1 cellular context compared by ENCODE assay signal in the genomic region with DNA sequence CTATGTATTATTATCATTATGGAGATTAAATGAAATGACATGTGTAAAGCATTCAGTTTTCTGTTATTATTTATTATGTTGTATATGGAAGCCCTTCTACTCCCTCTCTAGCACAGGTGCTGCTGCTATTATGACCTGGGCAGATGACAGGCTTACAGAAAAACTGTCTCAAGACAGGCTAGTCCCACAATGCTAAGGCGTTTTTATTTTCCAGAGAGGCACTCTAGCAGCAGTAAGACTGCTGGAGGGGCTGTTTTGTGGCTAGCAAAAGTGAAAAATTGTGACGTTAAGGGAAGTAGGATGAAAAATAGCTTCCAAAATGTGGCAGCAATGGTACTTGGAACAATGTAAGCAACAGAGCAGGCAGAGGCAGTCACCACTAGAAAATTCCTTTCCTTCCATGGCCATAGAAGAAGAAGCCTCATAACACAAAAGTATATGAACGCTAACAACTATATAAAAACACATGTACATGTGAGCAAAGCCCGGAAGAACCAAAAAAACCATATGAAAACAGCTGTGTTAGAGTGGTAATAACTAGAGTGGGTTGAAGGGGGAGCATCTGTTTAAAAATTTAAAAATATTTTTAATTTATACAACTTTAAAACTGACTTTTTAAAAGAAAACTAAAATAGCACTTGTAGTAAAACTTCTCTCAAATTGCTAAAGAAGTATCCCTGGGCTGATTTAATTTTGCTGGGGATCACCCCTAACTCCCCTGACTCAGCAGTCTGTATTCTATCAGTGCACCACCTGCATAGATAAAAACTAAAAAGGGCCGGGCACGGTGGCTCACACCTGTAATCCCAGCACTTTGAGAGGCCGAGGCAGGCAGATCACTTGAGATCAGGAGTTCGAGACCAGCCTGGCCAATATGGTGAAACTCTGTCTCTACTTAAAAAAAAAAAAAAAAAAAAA.
TF ChIP-seq lines count a peak whose summit lies in the region.

No MANE protein-coding gene starts in this region.

TF ChIP-seq in GM12878, 131 proteins besides CTCF, POLR2A, EP300 and RAD21:
- TF ChIP-seq IKZF1 (conservative IDR thresholded peaks at IDR 0.05) (0 out of 2 replicates have a peak, but pooled peaks have one; percentile 20), JUND (IDR thresholded peaks at IDR 0.05; ENCODE audit: low read depth, low read length) (no peak), ATF7 (IDR thresholded peaks at IDR 0.05; ENCODE audit: low read depth) (0 out of 2 replicates have a peak, but pooled peaks have one; percentile 25), RUNX3 (IDR thresholded peaks at IDR 0.05; ENCODE audit: low read length) (0 out of 2 replicates have a peak, but pooled peaks have one; percentile 14), CEBPB (IDR thresholded peaks at IDR 0.05; ENCODE audit: borderline replicate concordance in 1 of 2, low read depth in 2 of 2, low read length in 2 of 2) (no peak), BMI1 (IDR thresholded peaks at IDR 0.05; ENCODE audit: borderline replicate concordance) (no peak), WRNIP1 (IDR thresholded peaks at IDR 0.05; ENCODE audit: borderline replicate concordance, low read depth, low read length) (no peak), SUZ12 (IDR thresholded peaks at IDR 0.05; ENCODE audit: unreplicated experiment) (no peak), YBX1 (IDR thresholded peaks at IDR 0.05) (no peak), KLF5 (IDR thresholded peaks at IDR 0.05; ENCODE audit: partially characterized antibody) (no peak), LARP7 (IDR thresholded peaks at IDR 0.05) (no peak), MYC (IDR thresholded peaks at IDR 0.05; ENCODE audit: insufficient read depth, insufficient read length, insufficient replicate concordance, low read length, severe bottlenecking) (no peak), CHD2 (IDR thresholded peaks at IDR 0.05; ENCODE audit: borderline replicate concordance, low read depth, low read length) (no peak), NFXL1 (IDR thresholded peaks at IDR 0.05; ENCODE audit: borderline replicate concordance) (no peak), JUNB (IDR thresholded peaks at IDR 0.05) (0 out of 2 replicates have a peak, but pooled peaks have one; percentile 10)
- TF ChIP-seq, protein P1, sequence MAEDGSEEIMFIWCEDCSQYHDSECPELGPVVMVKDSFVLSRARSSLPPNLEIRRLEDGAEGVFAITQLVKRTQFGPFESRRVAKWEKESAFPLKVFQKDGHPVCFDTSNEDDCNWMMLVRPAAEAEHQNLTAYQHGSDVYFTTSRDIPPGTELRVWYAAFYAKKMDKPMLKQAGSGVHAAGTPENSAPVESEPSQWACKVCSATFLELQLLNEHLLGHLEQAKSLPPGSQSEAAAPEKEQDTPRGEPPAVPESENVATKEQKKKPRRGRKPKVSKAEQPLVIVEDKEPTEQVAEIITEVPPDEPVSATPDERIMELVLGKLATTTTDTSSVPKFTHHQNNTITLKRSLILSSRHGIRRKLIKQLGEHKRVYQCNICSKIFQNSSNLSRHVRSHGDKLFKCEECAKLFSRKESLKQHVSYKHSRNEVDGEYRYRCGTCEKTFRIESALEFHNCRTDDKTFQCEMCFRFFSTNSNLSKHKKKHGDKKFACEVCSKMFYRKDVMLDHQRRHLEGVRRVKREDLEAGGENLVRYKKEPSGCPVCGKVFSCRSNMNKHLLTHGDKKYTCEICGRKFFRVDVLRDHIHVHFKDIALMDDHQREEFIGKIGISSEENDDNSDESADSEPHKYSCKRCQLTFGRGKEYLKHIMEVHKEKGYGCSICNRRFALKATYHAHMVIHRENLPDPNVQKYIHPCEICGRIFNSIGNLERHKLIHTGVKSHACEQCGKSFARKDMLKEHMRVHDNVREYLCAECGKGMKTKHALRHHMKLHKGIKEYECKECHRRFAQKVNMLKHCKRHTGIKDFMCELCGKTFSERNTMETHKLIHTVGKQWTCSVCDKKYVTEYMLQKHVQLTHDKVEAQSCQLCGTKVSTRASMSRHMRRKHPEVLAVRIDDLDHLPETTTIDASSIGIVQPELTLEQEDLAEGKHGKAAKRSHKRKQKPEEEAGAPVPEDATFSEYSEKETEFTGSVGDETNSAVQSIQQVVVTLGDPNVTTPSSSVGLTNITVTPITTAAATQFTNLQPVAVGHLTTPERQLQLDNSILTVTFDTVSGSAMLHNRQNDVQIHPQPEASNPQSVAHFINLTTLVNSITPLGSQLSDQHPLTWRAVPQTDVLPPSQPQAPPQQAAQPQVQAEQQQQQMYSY (CRISPR knock-in tag; IDR thresholded peaks at IDR 0.05), result no peak
- TF ChIP-seq, protein P2, sequence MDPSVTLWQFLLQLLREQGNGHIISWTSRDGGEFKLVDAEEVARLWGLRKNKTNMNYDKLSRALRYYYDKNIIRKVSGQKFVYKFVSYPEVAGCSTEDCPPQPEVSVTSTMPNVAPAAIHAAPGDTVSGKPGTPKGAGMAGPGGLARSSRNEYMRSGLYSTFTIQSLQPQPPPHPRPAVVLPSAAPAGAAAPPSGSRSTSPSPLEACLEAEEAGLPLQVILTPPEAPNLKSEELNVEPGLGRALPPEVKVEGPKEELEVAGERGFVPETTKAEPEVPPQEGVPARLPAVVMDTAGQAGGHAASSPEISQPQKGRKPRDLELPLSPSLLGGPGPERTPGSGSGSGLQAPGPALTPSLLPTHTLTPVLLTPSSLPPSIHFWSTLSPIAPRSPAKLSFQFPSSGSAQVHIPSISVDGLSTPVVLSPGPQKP (IDR thresholded peaks at IDR 0.05; ENCODE audit: low read depth, low read length), result no peak
- TF ChIP-seq, protein P3, sequence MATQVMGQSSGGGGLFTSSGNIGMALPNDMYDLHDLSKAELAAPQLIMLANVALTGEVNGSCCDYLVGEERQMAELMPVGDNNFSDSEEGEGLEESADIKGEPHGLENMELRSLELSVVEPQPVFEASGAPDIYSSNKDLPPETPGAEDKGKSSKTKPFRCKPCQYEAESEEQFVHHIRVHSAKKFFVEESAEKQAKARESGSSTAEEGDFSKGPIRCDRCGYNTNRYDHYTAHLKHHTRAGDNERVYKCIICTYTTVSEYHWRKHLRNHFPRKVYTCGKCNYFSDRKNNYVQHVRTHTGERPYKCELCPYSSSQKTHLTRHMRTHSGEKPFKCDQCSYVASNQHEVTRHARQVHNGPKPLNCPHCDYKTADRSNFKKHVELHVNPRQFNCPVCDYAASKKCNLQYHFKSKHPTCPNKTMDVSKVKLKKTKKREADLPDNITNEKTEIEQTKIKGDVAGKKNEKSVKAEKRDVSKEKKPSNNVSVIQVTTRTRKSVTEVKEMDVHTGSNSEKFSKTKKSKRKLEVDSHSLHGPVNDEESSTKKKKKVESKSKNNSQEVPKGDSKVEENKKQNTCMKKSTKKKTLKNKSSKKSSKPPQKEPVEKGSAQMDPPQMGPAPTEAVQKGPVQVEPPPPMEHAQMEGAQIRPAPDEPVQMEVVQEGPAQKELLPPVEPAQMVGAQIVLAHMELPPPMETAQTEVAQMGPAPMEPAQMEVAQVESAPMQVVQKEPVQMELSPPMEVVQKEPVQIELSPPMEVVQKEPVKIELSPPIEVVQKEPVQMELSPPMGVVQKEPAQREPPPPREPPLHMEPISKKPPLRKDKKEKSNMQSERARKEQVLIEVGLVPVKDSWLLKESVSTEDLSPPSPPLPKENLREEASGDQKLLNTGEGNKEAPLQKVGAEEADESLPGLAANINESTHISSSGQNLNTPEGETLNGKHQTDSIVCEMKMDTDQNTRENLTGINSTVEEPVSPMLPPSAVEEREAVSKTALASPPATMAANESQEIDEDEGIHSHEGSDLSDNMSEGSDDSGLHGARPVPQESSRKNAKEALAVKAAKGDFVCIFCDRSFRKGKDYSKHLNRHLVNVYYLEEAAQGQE (IDR thresholded peaks at IDR 0.05; ENCODE audit: low read depth, low read length), result no peak
- TF ChIP-seq, protein P4, sequence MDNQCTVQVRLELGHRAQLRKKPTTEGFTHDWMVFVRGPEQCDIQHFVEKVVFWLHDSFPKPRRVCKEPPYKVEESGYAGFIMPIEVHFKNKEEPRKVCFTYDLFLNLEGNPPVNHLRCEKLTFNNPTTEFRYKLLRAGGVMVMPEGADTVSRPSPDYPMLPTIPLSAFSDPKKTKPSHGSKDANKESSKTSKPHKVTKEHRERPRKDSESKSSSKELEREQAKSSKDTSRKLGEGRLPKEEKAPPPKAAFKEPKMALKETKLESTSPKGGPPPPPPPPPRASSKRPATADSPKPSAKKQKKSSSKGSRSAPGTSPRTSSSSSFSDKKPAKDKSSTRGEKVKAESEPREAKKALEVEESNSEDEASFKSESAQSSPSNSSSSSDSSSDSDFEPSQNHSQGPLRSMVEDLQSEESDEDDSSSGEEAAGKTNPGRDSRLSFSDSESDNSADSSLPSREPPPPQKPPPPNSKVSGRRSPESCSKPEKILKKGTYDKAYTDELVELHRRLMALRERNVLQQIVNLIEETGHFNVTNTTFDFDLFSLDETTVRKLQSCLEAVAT (IDR thresholded peaks at IDR 0.05), result no peak
- TF ChIP-seq, protein P5, sequence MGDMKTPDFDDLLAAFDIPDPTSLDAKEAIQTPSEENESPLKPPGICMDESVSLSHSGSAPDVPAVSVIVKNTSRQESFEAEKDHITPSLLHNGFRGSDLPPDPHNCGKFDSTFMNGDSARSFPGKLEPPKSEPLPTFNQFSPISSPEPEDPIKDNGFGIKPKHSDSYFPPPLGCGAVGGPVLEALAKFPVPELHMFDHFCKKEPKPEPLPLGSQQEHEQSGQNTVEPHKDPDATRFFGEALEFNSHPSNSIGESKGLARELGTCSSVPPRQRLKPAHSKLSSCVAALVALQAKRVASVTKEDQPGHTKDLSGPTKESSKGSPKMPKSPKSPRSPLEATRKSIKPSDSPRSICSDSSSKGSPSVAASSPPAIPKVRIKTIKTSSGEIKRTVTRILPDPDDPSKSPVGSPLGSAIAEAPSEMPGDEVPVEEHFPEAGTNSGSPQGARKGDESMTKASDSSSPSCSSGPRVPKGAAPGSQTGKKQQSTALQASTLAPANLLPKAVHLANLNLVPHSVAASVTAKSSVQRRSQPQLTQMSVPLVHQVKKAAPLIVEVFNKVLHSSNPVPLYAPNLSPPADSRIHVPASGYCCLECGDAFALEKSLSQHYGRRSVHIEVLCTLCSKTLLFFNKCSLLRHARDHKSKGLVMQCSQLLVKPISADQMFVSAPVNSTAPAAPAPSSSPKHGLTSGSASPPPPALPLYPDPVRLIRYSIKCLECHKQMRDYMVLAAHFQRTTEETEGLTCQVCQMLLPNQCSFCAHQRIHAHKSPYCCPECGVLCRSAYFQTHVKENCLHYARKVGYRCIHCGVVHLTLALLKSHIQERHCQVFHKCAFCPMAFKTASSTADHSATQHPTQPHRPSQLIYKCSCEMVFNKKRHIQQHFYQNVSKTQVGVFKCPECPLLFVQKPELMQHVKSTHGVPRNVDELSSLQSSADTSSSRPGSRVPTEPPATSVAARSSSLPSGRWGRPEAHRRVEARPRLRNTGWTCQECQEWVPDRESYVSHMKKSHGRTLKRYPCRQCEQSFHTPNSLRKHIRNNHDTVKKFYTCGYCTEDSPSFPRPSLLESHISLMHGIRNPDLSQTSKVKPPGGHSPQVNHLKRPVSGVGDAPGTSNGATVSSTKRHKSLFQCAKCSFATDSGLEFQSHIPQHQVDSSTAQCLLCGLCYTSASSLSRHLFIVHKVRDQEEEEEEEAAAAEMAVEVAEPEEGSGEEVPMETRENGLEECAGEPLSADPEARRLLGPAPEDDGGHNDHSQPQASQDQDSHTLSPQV (IDR thresholded peaks at IDR 0.05), result no peak
